ENCODE assay signal across 10 cellular contexts in the genomic region with DNA sequence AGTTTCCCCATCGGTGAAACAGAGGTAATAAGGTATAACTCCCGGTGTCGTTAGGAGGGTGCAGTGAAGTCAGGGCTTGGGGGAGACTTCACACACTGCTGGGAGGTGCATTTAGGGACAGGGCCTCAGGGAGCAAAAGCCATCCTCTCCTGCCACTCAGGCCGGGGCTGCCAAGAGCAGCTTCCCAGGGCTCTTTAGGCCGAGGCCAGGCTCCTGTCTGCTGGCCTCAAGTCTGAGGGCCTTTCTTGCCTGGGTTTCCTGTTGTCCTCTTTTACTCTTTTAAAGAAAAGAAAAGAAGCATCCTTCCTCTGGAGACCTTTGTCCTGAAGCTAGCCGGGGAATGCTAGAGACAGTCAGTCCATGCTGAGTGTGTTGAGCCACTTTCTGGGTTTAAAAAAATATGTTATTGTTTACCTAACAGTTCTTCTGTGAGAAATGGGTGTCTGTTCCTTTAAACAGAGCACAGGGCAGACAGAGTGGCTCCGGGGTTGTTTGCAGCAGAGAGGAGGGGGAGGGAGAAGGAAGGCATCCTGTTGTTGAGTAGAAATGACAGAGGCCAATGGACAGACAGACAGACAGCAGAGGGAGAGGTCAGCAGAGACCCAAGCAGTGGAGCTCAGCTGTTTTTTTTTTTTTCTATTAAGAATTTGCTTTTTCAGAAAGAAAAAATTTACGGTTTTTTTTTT.
A peak's percentile ranks its signal among the peaks of the same experiment; 100 is the strongest.
DNase-seq lines count a peak whose midpoint lies in the region; ATAC-seq lines count a peak whose summit lies in the region.
"Had no signal": no experiment of that assay in that cellular context is flagged by ENCODE, and none has a peak within 500 bp of the region (broad histone marks: within the 10 kb centered on the region; RNA-seq: fewer than 3 reads in every experiment).

No MANE protein-coding gene starts in this region.

- H3K27me3 Mint-ChIP-seq in activated T-helper 1 cell treated with anti-CD3 and anti-CD28 coated beads, Interleukin-12 subunit alpha, Interleukin-12 subunit beta, Interleukin-2, Interleukin-4 antibody, amounts not matched to agents 30 ng/mL and 10 ng/mL and 1 ng/mL, durations not matched to agents 14 hours and 24 hours and 36 hours (ENCODE audit: insufficient read depth): peaks cover 3% of the 10 kb centered on the region

- H3K36me3 ChIP-seq in KOPT-K1 (ENCODE audit: insufficient read depth, low read length) (no peaks in the 10 kb centered on the region), mesodermal cell (ENCODE audit: control insufficient read depth, insufficient read depth, low read length) (no peaks in the 10 kb centered on the region)

- H3K4me1 ChIP-seq in mesodermal cell (ENCODE audit: control insufficient read depth, insufficient read depth, low read length, poor library complexity, severe bottlenecking): peaks cover 57% of the 10 kb centered on the region

- no peaks in the 10 kb centered on the region for H3K9me3 Mint-ChIP-seq in activated T-helper 1 cell treated with anti-CD3 and anti-CD28 coated beads, Interleukin-12 subunit alpha, Interleukin-12 subunit beta, Interleukin-2, Interleukin-4 antibody, amounts not matched to agents 30 ng/mL and 10 ng/mL and 1 ng/mL, durations not matched to agents 14 hours and 24 hours and 36 hours

- H3K27ac ChIP-seq in KOPT-K1 (ENCODE audit: low read depth, low read length, poor library complexity, severe bottlenecking) (peak overlapping the region; percentile 49), mesodermal cell (ENCODE audit: low read depth, low read length, severe bottlenecking) (peak overlapping the region; percentile 94)
- H3K27ac ChIP-seq: SK-N-MC had no signal

- H3K4me3 Mint-ChIP-seq in activated T-helper 1 cell treated with anti-CD3 and anti-CD28 coated beads, Interleukin-12 subunit alpha, Interleukin-12 subunit beta, Interleukin-2, Interleukin-4 antibody, amounts not matched to agents 30 ng/mL and 10 ng/mL and 1 ng/mL, durations not matched to agents 14 hours and 24 hours and 36 hours: no peak overlapping the region

- intact Hi-C loops in activated T-helper 1 cell treated with anti-CD3 and anti-CD28 coated beads, Interleukin-12 subunit alpha, Interleukin-12 subunit beta, Interleukin-2, Interleukin-4 antibody, amounts not matched to agents 30 ng/mL and 10 ng/mL and 1 ng/mL, durations not matched to agents 14 hours and 24 hours and 36 hours (cut with micrococcal nuclease): no loop called here
- intact Hi-C loops in cardiac septum (cut with DNase I): no loop called here

- no peaks in the 10 kb centered on the region for H3K9me3 ChIP-seq in KOPT-K1 (ENCODE audit: insufficient read depth, low read length, poor library complexity, severe bottlenecking)
- peaks cover 6% of the 10 kb centered on the region for H3K9me3 ChIP-seq in mesodermal cell (ENCODE audit: control insufficient read depth, low read length)

- peaks cover 44% of the 10 kb centered on the region for H3K4me1 Mint-ChIP-seq in activated T-helper 1 cell treated with anti-CD3 and anti-CD28 coated beads, Interleukin-12 subunit alpha, Interleukin-12 subunit beta, Interleukin-2, Interleukin-4 antibody, amounts not matched to agents 30 ng/mL and 10 ng/mL and 1 ng/mL, durations not matched to agents 14 hours and 24 hours and 36 hours (ENCODE audit: low read depth)

- no peak for ATAC-seq in GM21576 (IDR thresholded peaks at IDR 0.05; ENCODE audit: unreplicated experiment)

- H3K36me3 Mint-ChIP-seq in activated T-helper 1 cell treated with anti-CD3 and anti-CD28 coated beads, Interleukin-12 subunit alpha, Interleukin-12 subunit beta, Interleukin-2, Interleukin-4 antibody, amounts not matched to agents 30 ng/mL and 10 ng/mL and 1 ng/mL, durations not matched to agents 14 hours and 24 hours and 36 hours (ENCODE audit: low read depth): no peaks in the 10 kb centered on the region

- DNase-seq in ELR (ENCODE audit: low read depth): peak; percentile 82
- peak; percentile 4 for DNase-seq in activated T-helper 1 cell treated with anti-CD3 and anti-CD28 coated beads, Interleukin-12 subunit alpha, Interleukin-12 subunit beta, Interleukin-2, Interleukin-4 antibody, amounts not matched to agents 30 ng/mL and 10 ng/mL and 1 ng/mL, durations not matched to agents 14 hours and 24 hours and 36 hours (ENCODE audit: low spot score)
- no peak for DNase-seq in NCI-H1092 treated with DMSO at 0.1 percent for 48 hours (lab: John Stamatoyannopoulos, UW)
- no peak for DNase-seq in cardiac septum (ENCODE audit: low spot score)
- DNase-seq in central memory CD4-positive, alpha-beta T cell: no peak
- DNase-seq: midbrain had no signal

- no peak overlapping the region for H3K4me3 ChIP-seq in mesodermal cell (ENCODE audit: extremely low read depth, insufficient read depth, low read length, poor library complexity, severe bottlenecking)
- H3K4me3 ChIP-seq: SK-N-MC had no signal

- WGBS in mesodermal cell (ENCODE audit: insufficient coverage in 2 of 2), 2 experiments: 43 to 62% methylated on average over 5 to 7 of the region's 8 CpGs

- H3K27ac Mint-ChIP-seq in activated T-helper 1 cell treated with anti-CD3 and anti-CD28 coated beads, Interleukin-12 subunit alpha, Interleukin-12 subunit beta, Interleukin-2, Interleukin-4 antibody, amounts not matched to agents 30 ng/mL and 10 ng/mL and 1 ng/mL, durations not matched to agents 14 hours and 24 hours and 36 hours: peak overlapping the region; percentile 62

Comparison
In these comparisons a context has a peak if more than half of its experiments do, and no peak if none do; other contexts are left out.
1. DNase-seq: peak in ELR (single experiment) and activated T-helper 1 cell treated with anti-CD3 and anti-CD28 coated beads, Interleukin-12 subunit alpha, Interleukin-12 subunit beta, Interleukin-2, Interleukin-4 antibody, amounts not matched to agents 30 ng/mL and 10 ng/mL and 1 ng/mL, durations not matched to agents 14 hours and 24 hours and 36 hours (single experiment); none in NCI-H1092 treated with DMSO at 0.1 percent for 48 hours (single experiment), cardiac septum (single experiment) and central memory CD4-positive, alpha-beta T cell (single experiment).